17 cellular contexts compared by ENCODE assay signal in the genomic region with DNA sequence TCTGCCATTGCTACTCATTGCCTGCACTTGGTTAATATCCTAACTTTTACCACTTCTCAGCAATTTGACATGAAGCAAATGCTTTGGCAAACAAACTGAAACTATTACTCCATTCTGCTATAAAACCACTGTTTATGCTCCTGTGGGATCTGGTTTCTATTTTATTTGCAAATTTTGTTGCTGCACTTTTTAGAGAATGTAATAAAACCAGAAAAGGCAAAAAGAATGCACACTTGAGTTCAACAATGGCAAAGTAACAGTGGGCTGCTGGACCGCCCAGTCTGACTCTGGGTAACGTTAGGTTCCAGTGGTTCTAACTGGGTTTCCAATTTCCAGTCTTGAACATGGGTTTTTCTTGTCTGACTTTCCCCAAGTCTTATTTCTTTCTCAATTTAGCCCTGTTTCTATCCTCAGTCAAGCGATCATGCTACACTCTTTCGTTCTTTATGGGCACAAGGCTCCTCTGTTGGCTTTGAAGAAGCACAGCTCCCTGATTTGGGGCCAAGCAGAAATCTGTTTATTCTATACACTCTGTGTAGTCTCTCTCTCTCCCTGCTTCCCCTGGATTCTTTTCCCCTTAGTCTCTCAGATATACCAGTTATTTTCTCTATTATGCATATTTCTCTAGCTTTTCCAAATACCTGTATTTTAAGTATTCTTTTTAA.
"Had no signal": no experiment of that assay in that cellular context is flagged by ENCODE, and none has a peak within 500 bp of the region (broad histone marks: within the 10 kb centered on the region; RNA-seq: fewer than 3 reads in every experiment).

No MANE protein-coding gene starts in this region.

- DNase-seq: activated CD4-positive, alpha-beta memory T cell treated with anti-CD3 and anti-CD28 coated beads for 36 hours; activated CD4-positive, alpha-beta T cell treated with anti-CD3 and anti-CD28 coated beads for 1 hour; activated gamma-delta T cell; activated T-cell treated with anti-CD3 and anti-CD28 coated beads, Interleukin-2, amount 50 U/mL, for 48 hours; esophagus squamous epithelium; hippocampal formation; kidney glomerular epithelial cell; midbrain; naive B cell; right lobe of liver; stimulated activated CD4-positive, alpha-beta T cell treated with anti-CD3 and anti-CD28 coated beads, Interleukin-12 subunit alpha, Interleukin-12 subunit beta, amount 100 ng/mL, for 4 hours; stimulated activated CD4-positive, alpha-beta T cell treated with anti-CD3 and anti-CD28 coated beads, Interleukin-2, amount 100 ng/mL, for 48 hours; stimulated activated naive CD8-positive, alpha-beta T cell treated with anti-CD3 and anti-CD28 coated beads, Interleukin-15, Interleukin-2, amounts not matched to agents 100 U/mL and 50 U/mL, for 24 hours; T-helper 9 cell; testis had no signal

- H3K36me3 ChIP-seq: esophagus squamous epithelium, neutrophil, right lobe of liver had no signal

- H3K36me3 Mint-ChIP-seq: activated CD4-positive, alpha-beta memory T cell treated with anti-CD3 and anti-CD28 coated beads for 36 hours; activated naive CD8-positive, alpha-beta T cell; naive B cell had no signal

- H3K4me3 ChIP-seq: esophagus squamous epithelium, right lobe of liver, testis had no signal

- H3K27me3 Mint-ChIP-seq: activated CD4-positive, alpha-beta memory T cell treated with anti-CD3 and anti-CD28 coated beads for 36 hours had no signal

- H3K27ac ChIP-seq: esophagus squamous epithelium, neutrophil, right lobe of liver, testis had no signal

- H3K27me3 ChIP-seq: esophagus squamous epithelium, neutrophil, right lobe of liver, testis had no signal

- H3K9me3 Mint-ChIP-seq: activated CD4-positive, alpha-beta memory T cell treated with anti-CD3 and anti-CD28 coated beads for 36 hours; naive B cell had no signal

- H3K4me1 ChIP-seq: right lobe of liver, testis had no signal

- H3K4me3 Mint-ChIP-seq: activated CD4-positive, alpha-beta memory T cell treated with anti-CD3 and anti-CD28 coated beads for 36 hours; activated naive CD8-positive, alpha-beta T cell; naive B cell had no signal

- ATAC-seq: right lobe of liver; stimulated activated naive CD8-positive, alpha-beta T cell treated with anti-CD3 and anti-CD28 coated beads, Interleukin-15, Interleukin-2, amounts not matched to agents 100 U/mL and 50 U/mL, for 24 hours had no signal

- H3K9me3 ChIP-seq: esophagus squamous epithelium, neutrophil, right lobe of liver, testis had no signal

- H3K27ac Mint-ChIP-seq: activated CD4-positive, alpha-beta memory T cell treated with anti-CD3 and anti-CD28 coated beads for 36 hours; activated naive CD8-positive, alpha-beta T cell; naive B cell had no signal
